ENCODE assay signal across 8 cellular contexts in genomic region chr3:39808467-39809180, GRCh38. TPM values are rescaled to one million over a fixed set of nuclear protein-coding genes. Genes with fewer than 3 reads are reported as not detected.
DNase-seq lines count a peak whose midpoint lies in the region; ATAC-seq and TF ChIP-seq lines count a peak whose summit lies in the region.

No MANE protein-coding gene starts in this region.

- H3K36me3 ChIP-seq in WERI-Rb-1 (no peaks in the 10 kb centered on the region), left ventricle myocardium inferior (no peaks in the 10 kb centered on the region)

- peak overlapping the region; percentile 72 for H3K4me3 ChIP-seq in WERI-Rb-1 (ENCODE audit: low read depth, low read length)
- H3K4me3 ChIP-seq in left ventricle myocardium inferior, result peak overlapping the region; percentile 75

- peak; percentile 50 for DNase-seq in AG20443 (ENCODE audit: low spot score)
- peak; percentile 61 for DNase-seq in WERI-Rb-1
- no peak for DNase-seq in left ventricle myocardium inferior
- peak; percentile 20 for DNase-seq in pulmonary artery endothelial cell (ENCODE audit: low read depth, low spot score)
- no peak for DNase-seq in GF-D8 (lab: John Stamatoyannopoulos, UW)
- no peak for DNase-seq in NCI-H2107 (lab: John Stamatoyannopoulos, UW)

- H3K9me3 ChIP-seq in WERI-Rb-1 (ENCODE audit: severe bottlenecking) (peaks cover 3% of the 10 kb centered on the region), left ventricle myocardium inferior (replicated peaks) (peaks cover 6% of the 10 kb centered on the region)

- intact Hi-C loops in left ventricle myocardium inferior (cut with micrococcal nuclease), result loop anchor here (10.0 kb wide), 1 partner anchor 366 kb away; no protein-coding TSS in a partner anchor

- H3K27ac ChIP-seq in WERI-Rb-1, result peak overlapping the region; percentile 20
- peak overlapping the region; percentile 38 for H3K27ac ChIP-seq in left ventricle myocardium inferior (replicated peaks)

- no peak for TF ChIP-seq CTCF in WERI-Rb-1 (IDR thresholded peaks at IDR 0.05; ENCODE audit: low read depth, low read length)
- TF ChIP-seq CTCF in left ventricle myocardium inferior (IDR thresholded peaks at IDR 0.05; ENCODE audit: borderline replicate concordance), result no peak

- peaks cover 23% of the 10 kb centered on the region for H3K4me1 ChIP-seq in left ventricle myocardium inferior

- ATAC-seq in GM21619 (IDR thresholded peaks at IDR 0.05; ENCODE audit: unreplicated experiment), result peak; percentile 12
- ATAC-seq in GM19455 (IDR thresholded peaks at IDR 0.05; ENCODE audit: unreplicated experiment), result no peak

- H3K27me3 ChIP-seq in WERI-Rb-1 (ENCODE audit: insufficient read depth, low read depth, severe bottlenecking) (peaks cover 4% of the 10 kb centered on the region), left ventricle myocardium inferior (ENCODE audit: low read depth) (peaks cover 47% of the 10 kb centered on the region)

RNA-seq across cellular contexts. Expression of gene MYRIP, which starts 0.8 kb away (rescaled TPM):
- 1.5 TPM for total RNA-seq in left ventricle myocardium inferior
- total RNA-seq in pulmonary artery endothelial cell, result 22.4 and 24.8 TPM in 2 replicates

Comparison
In these comparisons a context has a peak if more than half of its experiments do, and no peak if none do; other contexts are left out.
1. DNase-seq: peak in AG20443 (single experiment), WERI-Rb-1 (single experiment) and pulmonary artery endothelial cell (single experiment); none in left ventricle myocardium inferior (single experiment), GF-D8 (single experiment) and NCI-H2107 (single experiment).